ENCODE assay signal across 27 cellular contexts in the genomic region with DNA sequence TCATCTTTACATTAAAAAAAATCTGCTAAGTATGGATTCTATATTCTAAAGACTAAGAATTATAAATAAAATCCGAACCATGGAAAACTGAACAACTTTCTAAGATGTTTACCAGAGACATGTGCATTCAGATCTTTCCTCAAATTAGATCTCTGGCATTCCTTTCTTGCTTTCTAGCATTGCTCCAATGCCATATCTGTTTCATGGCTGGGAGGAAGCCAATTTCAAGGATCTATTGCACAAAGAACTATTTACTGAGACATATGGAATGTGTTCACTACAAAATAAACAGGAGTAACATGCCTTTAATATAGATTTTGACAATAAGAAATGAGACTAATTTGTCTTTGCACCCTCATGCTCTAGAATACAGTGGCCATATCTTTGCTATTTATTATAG. TPM values are rescaled to one million over a fixed set of nuclear protein-coding genes. Genes with fewer than 3 reads are reported as not detected.
"Had no signal": no experiment of that assay in that cellular context is flagged by ENCODE, and none has a peak within 500 bp of the region (broad histone marks: within the 10 kb centered on the region; RNA-seq: fewer than 3 reads in every experiment).

No MANE protein-coding gene starts in this region.

- DNase-seq: activated CD4-positive, alpha-beta memory T cell treated with anti-CD3 and anti-CD28 coated beads, Interleukin-2, amount 10 ng/mL, durations not matched to agents 7 days and 5 days; activated CD4-positive, alpha-beta T cell treated with anti-CD3 and anti-CD28 coated beads for 36 hours; activated CD4-positive, alpha-beta T cell treated with anti-CD3 and anti-CD28 coated beads, Interleukin-2, amount 50 U/mL, for 1 hour; activated gamma-delta T cell treated with Interleukin-2 at 50 U/mL for 16 hours; activated naive CD4-positive, alpha-beta T cell treated with anti-CD3 and anti-CD28 coated beads, Interleukin-2, amount 10 ng/mL, durations not matched to agents 7 days and 5 days; activated naive CD8-positive, alpha-beta T cell treated with anti-CD3 and anti-CD28 coated beads for 36 hours; activated T-cell treated with anti-CD3 and anti-CD28 coated beads for 4 hours; activated T-cell treated with anti-CD3 and anti-CD28 coated beads, Interleukin-2, amount 50 U/mL, for 48 hours; adrenal gland; anterior cingulate cortex; KG1; NCI-H1048; NCI-H146; NCI-H187 treated with DMSO at 0.1 percent for 48 hours; NCI-H2081 treated with DMSO at 0.1 percent for 48 hours; NCI-H446; NCI-H524; PC-3; SHP77; T-cell; T-helper 2 cell; WERI-Rb-1 had no signal

- H3K9me3 Mint-ChIP-seq: activated CD4-positive, alpha-beta memory T cell treated with anti-CD3 and anti-CD28 coated beads, Interleukin-2, amount 10 ng/mL, durations not matched to agents 7 days and 5 days; activated naive CD4-positive, alpha-beta T cell treated with anti-CD3 and anti-CD28 coated beads, Interleukin-2, amount 10 ng/mL, durations not matched to agents 7 days and 5 days; activated T-helper 17 cell treated with anti-CD3 and anti-CD28 coated beads, Interleukin-2, amount 50 U/mL, for 72 hours had no signal

- H3K27me3 Mint-ChIP-seq: activated naive CD8-positive, alpha-beta T cell treated with anti-CD3 and anti-CD28 coated beads for 36 hours had no signal

- H3K4me1 Mint-ChIP-seq: activated CD4-positive, alpha-beta memory T cell treated with anti-CD3 and anti-CD28 coated beads, Interleukin-2, amount 10 ng/mL, durations not matched to agents 7 days and 5 days; activated CD4-positive, alpha-beta T cell treated with anti-CD3 and anti-CD28 coated beads for 36 hours; activated naive CD4-positive, alpha-beta T cell treated with anti-CD3 and anti-CD28 coated beads, Interleukin-2, amount 10 ng/mL, durations not matched to agents 7 days and 5 days; activated naive CD8-positive, alpha-beta T cell treated with anti-CD3 and anti-CD28 coated beads for 36 hours; activated T-helper 17 cell treated with anti-CD3 and anti-CD28 coated beads, Interleukin-2, amount 50 U/mL, for 72 hours; T-cell had no signal

- H3K9me3 ChIP-seq: adrenal gland, breast epithelium, SJSA1 had no signal

- H3K4me3 Mint-ChIP-seq: activated CD4-positive, alpha-beta memory T cell treated with anti-CD3 and anti-CD28 coated beads, Interleukin-2, amount 10 ng/mL, durations not matched to agents 7 days and 5 days; activated CD4-positive, alpha-beta T cell treated with anti-CD3 and anti-CD28 coated beads for 36 hours; activated naive CD4-positive, alpha-beta T cell treated with anti-CD3 and anti-CD28 coated beads, Interleukin-2, amount 10 ng/mL, durations not matched to agents 7 days and 5 days; activated naive CD8-positive, alpha-beta T cell treated with anti-CD3 and anti-CD28 coated beads for 36 hours; activated T-helper 17 cell treated with anti-CD3 and anti-CD28 coated beads, Interleukin-2, amount 50 U/mL, for 72 hours; T-cell had no signal

- H3K27me3 ChIP-seq: adrenal gland, breast epithelium, SJSA1 had no signal

- H3K4me3 ChIP-seq: adrenal gland, breast epithelium, SJSA1 had no signal

- H3K27ac Mint-ChIP-seq: activated CD4-positive, alpha-beta memory T cell treated with anti-CD3 and anti-CD28 coated beads, Interleukin-2, amount 10 ng/mL, durations not matched to agents 7 days and 5 days; activated CD4-positive, alpha-beta T cell treated with anti-CD3 and anti-CD28 coated beads for 36 hours; activated naive CD4-positive, alpha-beta T cell treated with anti-CD3 and anti-CD28 coated beads, Interleukin-2, amount 10 ng/mL, durations not matched to agents 7 days and 5 days; activated naive CD8-positive, alpha-beta T cell treated with anti-CD3 and anti-CD28 coated beads for 36 hours; activated T-helper 17 cell treated with anti-CD3 and anti-CD28 coated beads, Interleukin-2, amount 50 U/mL, for 72 hours; T-cell had no signal

- H3K36me3 ChIP-seq: adrenal gland, breast epithelium, SJSA1, WERI-Rb-1 had no signal

- ATAC-seq: activated CD4-positive, alpha-beta T cell treated with anti-CD3 and anti-CD28 coated beads for 36 hours; activated T-helper 17 cell treated with anti-CD3 and anti-CD28 coated beads, Interleukin-2, amount 50 U/mL, for 72 hours; PC-3; T-cell had no signal

- H3K4me1 ChIP-seq: adrenal gland, breast epithelium, SJSA1 had no signal

- H3K36me3 Mint-ChIP-seq: activated naive CD4-positive, alpha-beta T cell treated with anti-CD3 and anti-CD28 coated beads, Interleukin-2, amount 10 ng/mL, durations not matched to agents 7 days and 5 days; activated naive CD8-positive, alpha-beta T cell treated with anti-CD3 and anti-CD28 coated beads for 36 hours; T-cell had no signal

RNA-seq across cellular contexts. Expression of gene NANOGP8, which starts 45.1 kb away (rescaled TPM):
- total RNA-seq: activated CD4-positive, alpha-beta memory T cell treated with anti-CD3 and anti-CD28 coated beads, Interleukin-2, amount 10 ng/mL, durations not matched to agents 7 days and 5 days; activated CD4-positive, alpha-beta T cell treated with anti-CD3 and anti-CD28 coated beads for 36 hours; activated CD8-positive, alpha-beta memory T cell treated with anti-CD3 and anti-CD28 coated beads for 36 hours; activated naive CD8-positive, alpha-beta T cell treated with anti-CD3 and anti-CD28 coated beads for 36 hours; activated T-helper 17 cell treated with anti-CD3 and anti-CD28 coated beads, Interleukin-2, amount 50 U/mL, for 72 hours; M059J; PC-3; SJSA1 had no signal
